In the genomic region with DNA sequence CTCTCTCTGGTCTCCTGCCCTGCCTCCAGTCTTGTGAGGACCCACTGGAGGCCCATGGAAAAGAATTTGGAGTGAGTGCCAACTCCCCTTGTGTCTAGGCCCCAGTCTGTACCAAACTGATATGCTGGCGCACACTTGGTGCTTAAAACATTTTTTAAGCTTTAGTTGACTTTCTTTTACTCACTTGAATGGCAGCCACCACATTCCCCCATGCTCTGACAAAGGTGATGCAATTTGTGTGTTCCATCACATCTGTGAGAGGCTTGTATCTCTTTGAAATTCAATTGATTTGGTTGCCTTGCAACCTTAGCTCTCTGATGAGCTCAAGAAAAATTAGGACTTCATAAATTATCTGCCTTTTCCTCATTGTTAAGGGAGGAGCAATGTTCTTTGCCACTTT, we compare ENCODE assay signal across 15 cellular contexts. TPM values are rescaled to one million over a fixed set of nuclear protein-coding genes. Genes with fewer than 3 reads are reported as not detected.
DNase-seq lines count a peak whose midpoint lies in the region; ATAC-seq and TF ChIP-seq lines count a peak whose summit lies in the region.
"Had no signal": no experiment of that assay in that cellular context is flagged by ENCODE, and none has a peak within 500 bp of the region (broad histone marks: within the 10 kb centered on the region; RNA-seq: fewer than 3 reads in every experiment).

No MANE protein-coding gene starts in this region.

- H4K20me1 ChIP-seq in osteoblast (ENCODE audit: insufficient read depth, low read length): no peaks in the 10 kb centered on the region

- H3K9me3 ChIP-seq in osteoblast (ENCODE audit: low read depth, low read length) (no peaks in the 10 kb centered on the region), testis (no peaks in the 10 kb centered on the region)

- no peak overlapping the region for H3K4me3 ChIP-seq in choroid plexus epithelial cell (ENCODE audit: low read depth, low read length)
- H3K4me3 ChIP-seq in osteoblast (ENCODE audit: insufficient read depth, low read length): no peak overlapping the region
- no peak overlapping the region for H3K4me3 ChIP-seq in testis

- no peaks in the 10 kb centered on the region for H3K79me2 ChIP-seq in osteoblast (ENCODE audit: insufficient read depth, low read length)

- no peak overlapping the region for H3K4me2 ChIP-seq in osteoblast (ENCODE audit: insufficient read depth, low read length)

- peak; percentile 14 for DNase-seq in ELR (ENCODE audit: low read depth)
- DNase-seq in HS-5 (ENCODE audit: low read depth): peak; percentile 16
- peak; percentile 7 for DNase-seq in choroid plexus epithelial cell (ENCODE audit: low read depth)
- no peak for DNase-seq in osteoblast (ENCODE audit: insufficient read length, low spot score, missing footprints)
- no peak for DNase-seq in testis
- DNase-seq in Kasumi-1 (lab: John Stamatoyannopoulos, UW): no peak
- DNase-seq in stimulated activated CD4-positive, alpha-beta T cell treated with anti-CD3 and anti-CD28 coated beads, Interleukin-4, amount 100 ng/mL, for 1 hour: no peak
- DNase-seq: H9, NCI-H1105 treated with DMSO at 0.1 percent for 48 hours, NCI-H1694, NCI-H2081 treated with DMSO at 0.1 percent for 48 hours, OCI-M1, Right ventricle myocardium superior, SW 1271 had no signal

- no peaks in the 10 kb centered on the region for H3K27me3 ChIP-seq in osteoblast (ENCODE audit: insufficient read depth, low read length)
- H3K27me3 ChIP-seq in testis: no peaks in the 10 kb centered on the region

- intact Hi-C loops in testis (cut with DNase I; ENCODE audit: low total_unique reads): no loop called here

- H3K27ac ChIP-seq in osteoblast (ENCODE audit: low read depth, low read length) (no peak overlapping the region), testis (no peak overlapping the region)

- no peaks in the 10 kb centered on the region for H3K36me3 ChIP-seq in osteoblast (ENCODE audit: insufficient read depth, low read length)
- H3K36me3 ChIP-seq in testis (ENCODE audit: low read depth, missing control alignments): no peaks in the 10 kb centered on the region

- no peaks in the 10 kb centered on the region for H3K4me1 ChIP-seq in osteoblast (ENCODE audit: insufficient read depth, low read length)
- H3K4me1 ChIP-seq in testis: peaks cover 3% of the 10 kb centered on the region

- TF ChIP-seq CTCF in choroid plexus epithelial cell (conservative IDR thresholded peaks at IDR 0.05; ENCODE audit: low read depth, low read length): no peak
- TF ChIP-seq CTCF in osteoblast (IDR thresholded peaks at IDR 0.05; ENCODE audit: extremely low read depth, low read depth, low read length): no peak
- no peak for TF ChIP-seq CTCF in testis (IDR thresholded peaks at IDR 0.05)

- TF ChIP-seq POLR2A in testis (IDR thresholded peaks at IDR 0.05): no peak

- WGBS in testis, 2 donors: 100% methylated on average over 1 of the region's 1 CpG

- H2AFZ ChIP-seq in osteoblast (ENCODE audit: low read length): peak overlapping the region; percentile 49

- ATAC-seq in HG03025 (IDR thresholded peaks at IDR 0.05; ENCODE audit: low FRiP score, unreplicated experiment): no peak

RNA-seq across cellular contexts. Expression of gene WDTC1, which starts 30.5 kb away (rescaled TPM):
- total RNA-seq in osteoblast: 30.9 and 34.4 TPM in 2 replicates
- total RNA-seq in testis: 10 to 100 TPM; 61.4 to 69.5 TPM
- 142 TPM for polyA plus RNA-seq in testis (ENCODE audit: insufficient read depth, low read depth, low replicate concordance)

RNA-seq across cellular contexts. Expression of gene SLC9A1, which starts 49.0 kb away (rescaled TPM):
- total RNA-seq in osteoblast: 6.2 and 7.6 TPM in 2 replicates
- 10 to 100 TPM; 16.8 to 26.4 TPM for total RNA-seq in testis
- 33.5 TPM for polyA plus RNA-seq in testis (ENCODE audit: insufficient read depth, low read depth, low replicate concordance)

Comparison
In these comparisons a context has a peak if more than half of its experiments do, and no peak if none do; other contexts are left out.
1. DNase-seq: peak in ELR (single experiment), HS-5 (single experiment) and choroid plexus epithelial cell (single experiment); none in osteoblast (single experiment), testis (single experiment), Kasumi-1 (0 of 2) and stimulated activated CD4-positive, alpha-beta T cell treated with anti-CD3 and anti-CD28 coated beads, Interleukin-4, amount 100 ng/mL, for 1 hour (single experiment).